Comparison of ENCODE assay signal across 2 cellular contexts in genomic region chr15:84631706-84632272, GRCh38.
A peak's percentile ranks its signal among the peaks of the same experiment; 100 is the strongest.
TF ChIP-seq lines count a peak whose summit lies in the region.

No MANE protein-coding gene starts in this region.

TF ChIP-seq in IMR-90, 13 proteins besides CTCF, POLR2A, EP300 and RAD21:
- TF ChIP-seq SMC3 (IDR thresholded peaks at IDR 0.05; ENCODE audit: low read depth, low read length) (no peak), NFE2L2 (IDR thresholded peaks at IDR 0.05; ENCODE audit: low read depth, low read length) (no peak), RFX5 (IDR thresholded peaks at IDR 0.05; ENCODE audit: low read depth, low read length) (no peak), CEBPB (IDR thresholded peaks at IDR 0.05; ENCODE audit: low read depth, low read length) (no peak), RCOR1 (IDR thresholded peaks at IDR 0.05; ENCODE audit: insufficient replicate concordance, low read length) (no peak), ELK1 (IDR thresholded peaks at IDR 0.05; ENCODE audit: borderline replicate concordance, low read depth, low read length) (no peak), BHLHE40 (IDR thresholded peaks at IDR 0.05; ENCODE audit: low read depth, low read length) (no peak), MAFK (IDR thresholded peaks at IDR 0.05; ENCODE audit: low read depth, low read length) (no peak), CHD1 (IDR thresholded peaks at IDR 0.05; ENCODE audit: low read depth, low read length) (no peak)
TF ChIP-seq in IMR-90: peak in this region for 0.

TF ChIP-seq in K562, 482 proteins besides CTCF, POLR2A, EP300 and RAD21:
- TF ChIP-seq ZNF644 (tag; IDR thresholded peaks at IDR 0.05; ENCODE audit: low read depth) = 0 out of 2 replicates have a peak, but pooled peaks have one; percentile 27
- no peak for TF ChIP-seq U2AF2 (optimal IDR thresholded peaks at IDR 0.05; ENCODE audit: low read depth, low read length)
- TF ChIP-seq ERF (CRISPR knock-in tag; IDR thresholded peaks at IDR 0.05) = no peak
- no peak for TF ChIP-seq XRCC3 (IDR thresholded peaks at IDR 0.05)
- TF ChIP-seq ZNF592 (IDR thresholded peaks at IDR 0.05) = peak; percentile 43; the same call in 1 of the 2 replicates
- 0 out of 4 replicates have a peak, but pooled peaks of 1 of the 2 experiments have one; percentile 9 for TF ChIP-seq SRF (CRISPR knock-in tag; IDR thresholded peaks at IDR 0.05)
- 0 out of 2 replicates have a peak, but pooled peaks have one; percentile 19 for TF ChIP-seq PML (IDR thresholded peaks at IDR 0.05; ENCODE audit: low read length)
- peak in 2 of 3 experiments; percentile 3 to 77 for TF ChIP-seq YY1 (IDR thresholded peaks at IDR 0.05; ENCODE audit: borderline replicate concordance in 1 of 3, control insufficient read depth in 1 of 3, extremely low read depth in 1 of 3, insufficient read depth in 3 of 3, insufficient read length in 1 of 3, insufficient replicate concordance in 2 of 3, low read depth in 1 of 3, low read length in 2 of 3)
- TF ChIP-seq NBN (IDR thresholded peaks at IDR 0.05; ENCODE audit: low read depth) = no peak
- 0 out of 2 replicates have a peak, but pooled peaks have one; percentile 9 for TF ChIP-seq KAT8 (IDR thresholded peaks at IDR 0.05; ENCODE audit: low read depth)
- TF ChIP-seq SMARCB1 (IDR thresholded peaks at IDR 0.05; ENCODE audit: insufficient read length, low read depth) = no peak
- TF ChIP-seq KDM5B (IDR thresholded peaks at IDR 0.05; ENCODE audit: insufficient replicate concordance, low read depth, low read length) = peak; percentile 18
- TF ChIP-seq ZFX (CRISPR knock-in tag; IDR thresholded peaks at IDR 0.05) = 0 out of 2 replicates have a peak, but pooled peaks have one; percentile 21
- TF ChIP-seq RHOXF2B (CRISPR knock-in tag; conservative IDR thresholded peaks at IDR 0.05) = 0 out of 2 replicates have a peak, but pooled peaks have one; percentile 71
- TF ChIP-seq CHD1 (IDR thresholded peaks at IDR 0.05; ENCODE audit: low read length) = peak; percentile 9
- 0 out of 2 replicates have a peak, but pooled peaks have one; percentile 56 for TF ChIP-seq FOXJ2 (tag; IDR thresholded peaks at IDR 0.05)
